ENCODE assay signal across 21 cellular contexts in the genomic region with DNA sequence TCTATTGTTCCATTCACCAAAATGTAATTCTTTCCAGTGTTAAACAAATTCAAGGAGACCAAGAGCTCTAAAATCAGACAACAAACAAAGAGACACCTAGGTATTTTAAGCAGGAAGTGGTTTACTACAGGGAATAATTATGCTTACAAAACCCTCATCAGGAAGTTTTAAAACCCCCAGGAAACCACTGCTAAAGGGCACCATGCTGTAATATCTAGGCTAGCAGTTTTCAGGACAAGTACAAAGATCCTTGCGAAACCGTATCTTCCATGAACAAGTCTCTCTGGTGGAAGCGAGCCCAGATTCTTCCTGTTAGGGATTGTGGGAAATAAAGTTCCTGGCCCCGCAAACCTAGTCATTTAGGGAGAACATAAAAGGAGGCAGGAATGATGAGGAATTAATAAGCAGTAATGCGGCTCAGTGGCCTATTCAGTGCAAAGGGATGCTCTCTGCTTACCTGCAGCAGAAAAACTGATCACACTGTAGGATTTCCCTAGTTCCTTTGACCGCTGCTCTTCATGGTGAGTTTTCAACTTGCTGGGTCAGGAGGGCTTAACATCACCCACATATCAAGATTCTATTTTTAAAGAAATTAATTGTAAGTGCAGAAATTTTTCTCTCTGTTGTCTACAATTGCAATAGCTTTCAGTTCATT. TPM values are rescaled to one million over a fixed set of nuclear protein-coding genes. Genes with fewer than 3 reads are reported as not detected.
DNase-seq lines count a peak whose midpoint lies in the region; ATAC-seq and TF ChIP-seq lines count a peak whose summit lies in the region.
"Had no signal": no experiment of that assay in that cellular context is flagged by ENCODE, and none has a peak within 500 bp of the region (broad histone marks: within the 10 kb centered on the region; RNA-seq: fewer than 3 reads in every experiment).

No MANE protein-coding gene starts in this region.

- H3K4me2 ChIP-seq in GM23338 = no peak overlapping the region

- H3K36me3 Mint-ChIP-seq in CD4-positive, alpha-beta T cell (ENCODE audit: low read depth) = peaks cover 11% of the 10 kb centered on the region
- H3K36me3 Mint-ChIP-seq in GM23338 (ENCODE audit: low read depth) (peaks cover 25% of the 10 kb centered on the region), T-cell (peaks cover 5% of the 10 kb centered on the region), endothelial cell (ENCODE audit: low read depth, unreplicated experiment) (peaks cover 11% of the 10 kb centered on the region)

- no peaks in the 10 kb centered on the region for H3K27me3 ChIP-seq in CD4-positive, alpha-beta T cell (ENCODE audit: control insufficient read depth, insufficient read depth, low read length)
- H3K27me3 ChIP-seq in GM23338 (ENCODE audit: insufficient read depth) = no peaks in the 10 kb centered on the region
- H3K27me3 ChIP-seq: heart right ventricle, tibial artery had no signal

- TF ChIP-seq CTCF in CD4-positive, alpha-beta T cell (IDR thresholded peaks at IDR 0.05) = no peak
- TF ChIP-seq CTCF in GM23338 (conservative IDR thresholded peaks at IDR 0.05; ENCODE audit: low read depth in 2 of 2) (no peak), endothelial cell (IDR thresholded peaks at IDR 0.05; ENCODE audit: unreplicated experiment) (no peak)

- H3K27me3 Mint-ChIP-seq in CD4-positive, alpha-beta T cell = no peaks in the 10 kb centered on the region
- H3K27me3 Mint-ChIP-seq in GM23338 (ENCODE audit: insufficient read depth, low read depth, poor library complexity) = peaks cover 3% of the 10 kb centered on the region
- H3K27me3 Mint-ChIP-seq in T-cell = no peaks in the 10 kb centered on the region
- H3K27me3 Mint-ChIP-seq in endothelial cell (ENCODE audit: unreplicated experiment) = peaks cover 1% of the 10 kb centered on the region

- H3K79me2 ChIP-seq in GM23338 (replicated peaks; ENCODE audit: insufficient read depth) = no peaks in the 10 kb centered on the region

- H2AFZ ChIP-seq in GM23338 = peak overlapping the region; percentile 40; the same call in 1 of the 2 replicates

- POLR2A ChIA-PET in CD4-positive, alpha-beta T cell (lab: Charles Lee) = no interaction called here
- POLR2A ChIA-PET in T-cell (lab: Charles Lee) = interaction anchor here in 1 of 2 donors (0.6 kb wide), 1 partner anchor 26 kb away, joined by 4 read pairs; no protein-coding TSS in a partner anchor

- H3K9me3 Mint-ChIP-seq in CD4-positive, alpha-beta T cell = peaks cover 6% of the 10 kb centered on the region
- H3K9me3 Mint-ChIP-seq in GM23338 = peaks cover 38% of the 10 kb centered on the region
- peaks cover 12 to 28% (median 13%) of the 10 kb centered on the region in 3 donors for H3K9me3 Mint-ChIP-seq in T-cell
- peaks cover 9% of the 10 kb centered on the region for H3K9me3 Mint-ChIP-seq in endothelial cell (ENCODE audit: unreplicated experiment)

- no peak overlapping the region for H3K27ac ChIP-seq in CD4-positive, alpha-beta T cell (ENCODE audit: low read depth, low read length)
- peak overlapping the region; percentile 64 for H3K27ac ChIP-seq in GM23338 (ENCODE audit: low read depth)
- H3K27ac ChIP-seq: heart right ventricle, tibial artery had no signal

- no peak for DNase-seq in CD4-positive, alpha-beta T cell
- DNase-seq in GM23338 (ENCODE audit: low spot score) (peak; percentile 3), T-cell (peak in 1 of 34 experiments; percentile 6), endothelial cell (ENCODE audit: low spot score) (no peak), NCI-H2227 (lab: John Stamatoyannopoulos, UW; ENCODE audit: unreplicated experiment) (no peak)
- DNase-seq in stimulated activated CD4-positive, alpha-beta T cell treated with anti-CD3 and anti-CD28 coated beads, Interleukin-12 subunit alpha, Interleukin-12 subunit beta, amount 100 ng/mL, for 4 hours = no peak
- no peak for DNase-seq in activated effector memory CD4-positive, alpha-beta T cell treated with anti-CD3 and anti-CD28 coated beads, Interleukin-2, amount 50 U/mL, for 16 hours
- DNase-seq: DMS53; HCEC 1CT; heart right ventricle; islet precursor cell; mesenchymal stem cell; NCI-H1930; stimulated activated naive B cell treated with anti-CD40 and anti-IgM and Interleukin-4, amounts not matched to agents 10 μg/mL and 1 μg/mL and 100 μg/mL, for 72 hours; tibial artery had no signal

- no peaks in the 10 kb centered on the region for H3K9me2 ChIP-seq in GM23338 (ENCODE audit: insufficient read depth)

- H3K27ac Mint-ChIP-seq in CD4-positive, alpha-beta T cell = peak overlapping the region; percentile 22
- H3K27ac Mint-ChIP-seq in GM23338 (peak overlapping the region; percentile 37; the same call in 1 of the 2 replicates), T-cell (peak overlapping the region; percentile 45 to 73), endothelial cell (ENCODE audit: unreplicated experiment) (peak overlapping the region; percentile 33)
- H3K27ac Mint-ChIP-seq: stimulated activated naive B cell treated with anti-CD40 and anti-IgM and Interleukin-4, amounts not matched to agents 10 μg/mL and 1 μg/mL and 100 μg/mL, for 72 hours had no signal

- peaks cover 16% of the 10 kb centered on the region for H3K9me3 ChIP-seq in CD4-positive, alpha-beta T cell (ENCODE audit: control insufficient read depth, low read length)

- CTCF ChIA-PET in CD4-positive, alpha-beta T cell (lab: Charles Lee) = no interaction called here
- CTCF ChIA-PET in T-cell (lab: Charles Lee) = interaction anchor here in 1 of 2 donors (0.6 kb wide), 1 partner anchor 153 kb away, joined by 3 read pairs; no protein-coding TSS in a partner anchor

- H3K4me1 ChIP-seq in GM23338 (ENCODE audit: insufficient read depth) = peaks cover 4% of the 10 kb centered on the region; the same call in 1 of the 2 replicates
- H3K4me1 ChIP-seq: tibial artery had no signal

- ATAC-seq in CD4-positive, alpha-beta T cell (ENCODE audit: poor library complexity) = no peak
- no peak for ATAC-seq in GM23338
- peak; percentile 40 to 72 (median 48) for ATAC-seq in T-cell (replicated peaks in 1 of 4)
- ATAC-seq: heart right ventricle; Right ventricle myocardium inferior; stimulated activated naive B cell treated with anti-CD40 and anti-IgM and Interleukin-4, amounts not matched to agents 10 μg/mL and 1 μg/mL and 100 μg/mL, for 72 hours had no signal

- H3K36me3 ChIP-seq in GM23338 (ENCODE audit: insufficient read depth) = peaks cover 24% of the 10 kb centered on the region
- H3K36me3 ChIP-seq: heart right ventricle, tibial artery had no signal

- peaks cover 40% of the 10 kb centered on the region for H3K4me1 Mint-ChIP-seq in CD4-positive, alpha-beta T cell (ENCODE audit: low read depth)
- H3K4me1 Mint-ChIP-seq in GM23338 = peaks cover 3% of the 10 kb centered on the region; the same call in 2 of the 3 replicates
- peaks cover 25 to 46% (median 25%) of the 10 kb centered on the region in 3 donors for H3K4me1 Mint-ChIP-seq in T-cell
- H3K4me1 Mint-ChIP-seq in endothelial cell (ENCODE audit: unreplicated experiment) = peaks cover 2% of the 10 kb centered on the region
- H3K4me1 Mint-ChIP-seq: stimulated activated naive B cell treated with anti-CD40 and anti-IgM and Interleukin-4, amounts not matched to agents 10 μg/mL and 1 μg/mL and 100 μg/mL, for 72 hours had no signal

- H3K4me3 ChIP-seq in GM23338 = no peak overlapping the region
- H3K4me3 ChIP-seq: heart right ventricle, tibial artery had no signal

- no peaks in the 10 kb centered on the region for H3F3A ChIP-seq in GM23338 (replicated peaks; ENCODE audit: low read depth)

- H4K20me1 ChIP-seq in GM23338 (replicated peaks; ENCODE audit: insufficient read depth) = no peaks in the 10 kb centered on the region

- H3K4me3 Mint-ChIP-seq in CD4-positive, alpha-beta T cell = peak overlapping the region; percentile 46
- no peak overlapping the region for H3K4me3 Mint-ChIP-seq in GM23338
- peak overlapping the region in 2 of 3 donors; percentile 18 to 32 for H3K4me3 Mint-ChIP-seq in T-cell
- no peak overlapping the region for H3K4me3 Mint-ChIP-seq in endothelial cell (ENCODE audit: unreplicated experiment)
- H3K4me3 Mint-ChIP-seq: stimulated activated naive B cell treated with anti-CD40 and anti-IgM and Interleukin-4, amounts not matched to agents 10 μg/mL and 1 μg/mL and 100 μg/mL, for 72 hours had no signal

- intact Hi-C loops in CD4-positive, alpha-beta T cell (cut with DNase I, micrococcal nuclease) = no loop called here

TF ChIP-seq in GM23338, 12 proteins besides CTCF, POLR2A, EP300 and RAD21:
- no peak for TF ChIP-seq ZNF331 (CRISPR knock-in tag; IDR thresholded peaks at IDR 0.05; ENCODE audit: low read depth)

RNA-seq across cellular contexts. Expression of a gene that starts 42.8 kb away (rescaled TPM):
- total RNA-seq in CD4-positive, alpha-beta T cell = not detected
- total RNA-seq in GM23338 (2014; rRNA removed; shearing (Covaris generic)) = not detected in 2 replicates
- polyA plus RNA-seq in GM23338 (2016; fragmentation: Nextera tagmentation; extraction: Ambion mirVana) = not detected in 2 replicates
- total RNA-seq in T-cell (not detected), endothelial cell (ENCODE audit: unreplicated experiment) (not detected)
- total RNA-seq: cardiac septum; heart right ventricle; NCI-H460; Right ventricle myocardium inferior; T-helper 2 cell treated with Interferon-gamma antibody and Interleukin-4, amounts not matched to agents 100 ng/mL and 5 ng/mL, for 36 hours had no signal
- polyA plus RNA-seq: adipose tissue, BJ, heart right ventricle had no signal

Comparison
In these comparisons a context has a peak if more than half of its experiments do, and no peak if none do; other contexts are left out.
1. ATAC-seq: peak in T-cell (4 of 4); none in CD4-positive, alpha-beta T cell (single experiment) and GM23338 (single experiment).
2. H3K4me3 Mint-ChIP-seq: peak in CD4-positive, alpha-beta T cell (single experiment) and T-cell (2 of 3); none in GM23338 (single experiment) and endothelial cell (single experiment).
3. Peak in every context shown above with its lines, with median percentiles within 50 percentile points of each other: H3K27ac Mint-ChIP-seq.